7 cellular contexts compared by ENCODE assay signal in the genomic region with DNA sequence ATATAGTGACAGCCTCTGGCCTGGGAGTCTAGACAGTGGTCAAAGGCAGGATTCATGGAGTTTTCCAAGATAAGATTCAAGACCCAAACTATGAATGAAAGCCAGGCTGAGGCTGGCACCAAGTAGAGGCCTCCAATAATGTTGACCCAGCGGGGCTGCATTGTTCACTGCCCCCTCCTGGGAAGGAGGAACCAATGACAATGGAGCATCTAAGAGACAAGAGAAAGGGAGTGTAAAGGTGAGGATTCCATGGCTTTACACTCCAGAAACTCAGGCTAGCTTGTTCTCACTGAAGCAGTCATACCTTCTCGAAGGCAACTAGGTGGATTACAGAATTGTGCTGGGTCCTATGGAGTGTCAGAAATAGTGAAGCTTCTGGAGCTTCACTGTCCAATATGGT.
"Had no signal": no experiment of that assay in that cellular context is flagged by ENCODE, and none has a peak within 500 bp of the region (broad histone marks: within the 10 kb centered on the region; RNA-seq: fewer than 3 reads in every experiment).

No MANE protein-coding gene starts in this region.

- ATAC-seq: K562 had no signal

- DNase-seq: GOT3, H9, HCEC 1CT, IMR-90, KG1 had no signal

- H3K4me3 Mint-ChIP-seq: H9 had no signal

- H3K27ac Mint-ChIP-seq: H9 had no signal

- H3K9me3 Mint-ChIP-seq: H9 had no signal

- H3K4me3 ChIP-seq: K562 had no signal

- H3K27ac ChIP-seq: HL-60 had no signal
